1 cellular context compared by ENCODE assay signal in the genomic region with DNA sequence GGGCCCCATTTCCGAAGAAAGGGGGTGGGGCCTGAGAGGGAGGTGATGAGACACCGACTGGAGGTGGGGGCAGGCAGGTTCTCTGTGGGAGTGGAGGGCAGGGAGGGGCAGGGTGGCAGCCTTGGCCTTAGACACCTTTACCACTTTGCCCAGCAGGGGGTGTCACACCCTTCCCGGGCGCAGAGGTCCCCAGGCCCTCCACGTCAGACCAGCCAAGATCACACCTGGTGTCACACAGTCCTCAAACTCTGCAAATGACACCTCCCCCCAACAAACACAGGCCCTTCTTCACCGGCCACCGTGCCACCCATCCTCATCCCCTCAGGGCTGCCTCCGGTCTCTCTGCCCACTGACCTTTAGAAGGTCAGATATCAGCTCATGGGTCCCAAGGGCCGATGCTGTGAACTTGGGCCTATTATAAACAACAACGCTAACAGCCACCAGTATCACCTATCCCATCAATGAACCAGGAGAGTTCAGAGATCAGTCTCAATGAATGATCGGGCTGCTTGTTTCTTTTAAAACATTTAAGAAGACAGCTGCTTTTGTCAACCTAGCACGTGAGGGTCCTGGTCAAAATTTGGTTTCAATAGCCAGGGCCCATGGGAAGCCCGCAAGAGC.
TF ChIP-seq lines count a peak whose summit lies in the region.

No MANE protein-coding gene starts in this region.

TF ChIP-seq in HepG2, 621 proteins besides CTCF, POLR2A, EP300 and RAD21 (continued from another document):
- TF ChIP-seq, protein P1, sequence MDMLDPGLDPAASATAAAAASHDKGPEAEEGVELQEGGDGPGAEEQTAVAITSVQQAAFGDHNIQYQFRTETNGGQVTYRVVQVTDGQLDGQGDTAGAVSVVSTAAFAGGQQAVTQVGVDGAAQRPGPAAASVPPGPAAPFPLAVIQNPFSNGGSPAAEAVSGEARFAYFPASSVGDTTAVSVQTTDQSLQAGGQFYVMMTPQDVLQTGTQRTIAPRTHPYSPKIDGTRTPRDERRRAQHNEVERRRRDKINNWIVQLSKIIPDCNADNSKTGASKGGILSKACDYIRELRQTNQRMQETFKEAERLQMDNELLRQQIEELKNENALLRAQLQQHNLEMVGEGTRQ (IDR thresholded peaks at IDR 0.05; ENCODE audit: low read depth, low read length), result no peak
- TF ChIP-seq, protein P1 (CRISPR knock-in tag; IDR thresholded peaks at IDR 0.05; ENCODE audit: borderline replicate concordance), result no peak
- 0 out of 2 replicates have a peak, but pooled peaks have one; percentile 27 for TF ChIP-seq SAP130 (CRISPR knock-in tag; IDR thresholded peaks at IDR 0.05; ENCODE audit: low read depth)
- TF ChIP-seq ZBTB21 (CRISPR knock-in tag; IDR thresholded peaks at IDR 0.05), result no peak
